In the genomic region with DNA sequence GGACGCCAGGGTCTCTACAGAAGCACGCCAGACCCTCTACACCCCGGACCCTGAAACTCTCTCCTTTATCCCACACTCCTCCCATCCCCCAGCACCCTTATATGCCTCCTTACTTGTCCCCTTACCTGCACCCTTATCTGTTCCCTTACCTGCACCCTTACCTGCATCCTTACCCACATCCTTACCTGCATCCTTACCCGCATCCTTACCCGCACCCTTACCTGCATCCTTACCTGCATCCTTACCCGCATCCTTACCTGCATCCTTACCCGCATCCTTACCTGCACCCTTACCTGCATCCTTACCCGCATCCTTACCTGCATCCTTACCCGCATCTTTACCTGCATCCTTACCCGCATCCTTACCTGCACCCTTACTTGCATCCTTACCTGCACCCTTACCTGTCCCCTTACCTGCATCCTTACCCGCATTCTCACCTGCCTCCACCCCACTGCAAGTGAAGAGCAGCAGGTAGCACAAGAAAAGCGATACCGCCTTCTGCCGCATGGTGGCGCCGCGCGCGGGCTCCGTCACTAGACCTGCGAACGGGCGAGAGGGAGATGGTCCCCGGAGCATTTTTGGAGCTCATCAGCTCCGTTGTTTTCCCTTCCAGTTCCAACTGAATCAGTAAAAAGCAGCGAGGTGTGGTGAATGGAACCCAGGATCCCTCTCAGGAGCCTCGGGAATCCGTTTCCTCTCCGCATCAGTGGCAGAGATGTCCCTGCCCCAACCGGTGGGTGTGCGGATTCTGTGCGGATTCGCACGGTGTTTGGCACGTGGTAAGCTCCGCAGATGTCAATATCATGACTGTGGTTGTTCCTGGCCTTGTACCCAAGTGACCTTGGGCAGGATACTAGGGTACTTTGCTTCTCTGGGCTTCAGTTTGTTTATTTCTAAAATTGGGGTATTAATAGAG, we compare ENCODE assay signal across 8 cellular contexts. TPM values are rescaled to one million over a fixed set of nuclear protein-coding genes. Genes with fewer than 3 reads are reported as not detected.
A peak's percentile ranks its signal among the peaks of the same experiment; 100 is the strongest.
DNase-seq lines count a peak whose midpoint lies in the region; ATAC-seq, FAIRE-seq and TF ChIP-seq lines count a peak whose summit lies in the region.

No MANE protein-coding gene starts in this region.

- H3K36me3 Mint-ChIP-seq in dendritic cell treated with granulocyte-macrophage colony-stimulating factor and Interleukin-4, amounts not matched to agents 40 ng/mL and 50 ng/mL, for 4 days (ENCODE audit: low read depth): peaks cover 11% of the 10 kb centered on the region

- intact Hi-C loops in dendritic cell treated with granulocyte-macrophage colony-stimulating factor and Interleukin-4, amounts not matched to agents 40 ng/mL and 50 ng/mL, for 4 days (cut with micrococcal nuclease): loop anchor here (10.0 kb wide), 1 partner anchor 264 kb away; no protein-coding TSS in a partner anchor

- no peak for TF ChIP-seq POLR2A in GM12892 (IDR thresholded peaks at IDR 0.05; ENCODE audit: low read depth, low read length)

- H3K9me3 Mint-ChIP-seq in dendritic cell treated with granulocyte-macrophage colony-stimulating factor and Interleukin-4, amounts not matched to agents 40 ng/mL and 50 ng/mL, for 4 days: no peaks in the 10 kb centered on the region

- H3K27me3 Mint-ChIP-seq in dendritic cell treated with granulocyte-macrophage colony-stimulating factor and Interleukin-4, amounts not matched to agents 40 ng/mL and 50 ng/mL, for 4 days: no peaks in the 10 kb centered on the region

- H3K4me1 Mint-ChIP-seq in dendritic cell treated with granulocyte-macrophage colony-stimulating factor and Interleukin-4, amounts not matched to agents 40 ng/mL and 50 ng/mL, for 4 days (ENCODE audit: low read depth): peaks cover 74% of the 10 kb centered on the region

- peak; percentile 94 for FAIRE-seq in GM12892 (lab: Jason Lieb, UNC)

- peak; percentile 76 for DNase-seq in 8988T
- DNase-seq in GM12892 (ENCODE audit: insufficient read length): peak; percentile 72
- peak; percentile 66 for DNase-seq in NCI-H2196 (lab: John Stamatoyannopoulos, UW; ENCODE audit: unreplicated experiment)
- peak; percentile 78 to 85 for DNase-seq in activated CD4-positive, alpha-beta T cell treated with anti-CD3 and anti-CD28 coated beads, Interleukin-2, amount 50 U/mL, for 24 hours (ENCODE audit: low read depth in 1 of 2, low spot score in 1 of 2)
- DNase-seq in medulla oblongata (ENCODE audit: extremely low spot score): peak; percentile 53
- peak; percentile 79 for DNase-seq in stimulated activated CD8-positive, alpha-beta memory T cell treated with anti-CD3 and anti-CD28 coated beads, Interleukin-12 subunit alpha, Interleukin-12 subunit beta, amount 100 ng/mL, for 1 hour (ENCODE audit: low read depth)

- H3K4me3 Mint-ChIP-seq in dendritic cell treated with granulocyte-macrophage colony-stimulating factor and Interleukin-4, amounts not matched to agents 40 ng/mL and 50 ng/mL, for 4 days: peak overlapping the region; percentile 61

- peak overlapping the region; percentile 14 for H3K27ac Mint-ChIP-seq in dendritic cell treated with granulocyte-macrophage colony-stimulating factor and Interleukin-4, amounts not matched to agents 40 ng/mL and 50 ng/mL, for 4 days

- no peak for ATAC-seq in HG03280 (IDR thresholded peaks at IDR 0.05; ENCODE audit: unreplicated experiment)

RNA-seq across cellular contexts. Expression of a gene that starts 2.9 kb away (rescaled TPM):
- 51.1 TPM for polyA plus RNA-seq in GM12892 (2012; ENCODE audit: missing spikeins)

RNA-seq across cellular contexts. Expression of a gene that starts 34.1 kb away (rescaled TPM):
- 43.6 TPM for polyA plus RNA-seq in GM12892 (2012; ENCODE audit: missing spikeins)

RNA-seq across cellular contexts. Expression of a gene that starts 56.7 kb away (rescaled TPM):
- 3.8 TPM for polyA plus RNA-seq in GM12892 (2012; ENCODE audit: missing spikeins)
